8 cellular contexts compared by ENCODE assay signal in the genomic region with DNA sequence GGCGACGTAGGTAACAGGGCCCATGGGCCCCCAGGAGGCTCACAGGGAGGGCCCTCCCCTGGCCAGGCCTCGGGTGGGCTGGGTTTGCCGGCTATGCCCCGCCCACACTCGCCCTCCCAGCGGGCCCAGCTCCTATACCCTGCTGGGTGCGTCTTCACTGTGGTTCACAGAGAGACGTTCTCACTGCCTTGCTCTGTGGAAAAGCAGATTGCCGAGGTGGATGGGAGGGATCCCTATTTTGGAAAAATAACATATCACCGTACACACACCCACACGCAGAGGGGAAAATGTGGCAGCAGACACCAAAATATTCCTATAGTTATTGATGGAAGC. TPM values are rescaled to one million over a fixed set of nuclear protein-coding genes. Genes with fewer than 3 reads are reported as not detected.
A peak's percentile ranks its signal among the peaks of the same experiment; 100 is the strongest.
DNase-seq lines count a peak whose midpoint lies in the region; ATAC-seq and TF ChIP-seq lines count a peak whose summit lies in the region.

No MANE protein-coding gene starts in this region.

- peaks cover 8% of the 10 kb centered on the region for H3K4me1 ChIP-seq in BE2C
- H3K4me1 ChIP-seq in left lung: peaks cover 5 to 14% of the 10 kb centered on the region in 2 donors

- in situ Hi-C loops in brain microvascular endothelial cell (cut with HindIII; ENCODE audit: low pct_ligation_motif_present, low sequenced_read_pairs): no loop called here

- H3K4me3 ChIP-seq in BE2C (ENCODE audit: low read depth, low read length) (peak overlapping the region; percentile 72), brain microvascular endothelial cell (ENCODE audit: low read depth, low read length) (no peak overlapping the region), left lung (peak overlapping the region in 1 of 2 donors; percentile 71)

- H3K27ac ChIP-seq in VCaP (peak overlapping the region; percentile 67), brain microvascular endothelial cell (no peak overlapping the region), left lung (no peak overlapping the region)

- peak; percentile 55 for ATAC-seq in GM21360 (IDR thresholded peaks at IDR 0.05; ENCODE audit: unreplicated experiment)
- ATAC-seq in left lung: peak; percentile 17

- H3K9me3 ChIP-seq in BE2C (no peaks in the 10 kb centered on the region), left lung (no peaks in the 10 kb centered on the region)

- no peaks in the 10 kb centered on the region for H3K27me3 ChIP-seq in BE2C
- no peaks in the 10 kb centered on the region for H3K27me3 ChIP-seq in brain microvascular endothelial cell (replicated peaks)
- peaks cover 0 to 19% of the 10 kb centered on the region in 2 donors for H3K27me3 ChIP-seq in left lung

- no peaks in the 10 kb centered on the region for H3K36me3 ChIP-seq in BE2C
- no peaks in the 10 kb centered on the region for H3K36me3 ChIP-seq in brain microvascular endothelial cell (replicated peaks)
- H3K36me3 ChIP-seq in left lung: no peaks in the 10 kb centered on the region

- DNase-seq in BE2C (peak; percentile 80), Kasumi-1 (lab: John Stamatoyannopoulos, UW) (peak; percentile 52 to 59), brain microvascular endothelial cell (peak; percentile 27), left lung (peak in 1 of 2 donors; percentile 86), epidermal melanocyte (ENCODE audit: insufficient read length, low spot score) (no peak)
- DNase-seq in stimulated activated CD8-positive, alpha-beta memory T cell treated with anti-CD3 and anti-CD28 coated beads, Interleukin-15, amount 100 ng/mL, for 4 hours (ENCODE audit: low read depth in 2 of 2): peak; percentile 47 to 56

- intact Hi-C loops in left lung (cut with DNase I): no loop called here

- TF ChIP-seq CTCF in BE2C (IDR thresholded peaks at IDR 0.05; ENCODE audit: low read depth, low read length) (no peak), VCaP (conservative IDR thresholded peaks at IDR 0.05) (no peak), brain microvascular endothelial cell (IDR thresholded peaks at IDR 0.05; ENCODE audit: low read depth, low read length, missing control alignments) (no peak), left lung (IDR thresholded peaks at IDR 0.05) (no peak)

RNA-seq across cellular contexts. Expression of a gene that starts 49.6 kb away (rescaled TPM):
- 13.0 TPM for polyA plus RNA-seq in BE2C (2012; ENCODE audit: insufficient read depth, insufficient read length, low read depth)
- 10 to 100 TPM; 10.9 to 11.5 TPM for total RNA-seq in left lung
